8 cellular contexts compared by ENCODE assay signal in genomic region chr11:33773399-33774355, GRCh38. TPM values are rescaled to one million over a fixed set of nuclear protein-coding genes. Genes with fewer than 3 reads are reported as not detected.
A peak's percentile ranks its signal among the peaks of the same experiment; 100 is the strongest.
DNase-seq lines count a peak whose midpoint lies in the region; ATAC-seq and TF ChIP-seq lines count a peak whose summit lies in the region.

No MANE protein-coding gene starts in this region.

- no peaks in the 10 kb centered on the region for H3K9me3 Mint-ChIP-seq in activated naive CD8-positive, alpha-beta T cell treated with anti-CD3 and anti-CD28 coated beads, Interleukin-2, amount 50 U/mL, for 24 hours

- H3K36me3 ChIP-seq in Panc1 (ENCODE audit: control insufficient read depth, insufficient read depth, low read length) (peaks cover 3% of the 10 kb centered on the region), rectal smooth muscle tissue (ENCODE audit: control insufficient read depth, insufficient read depth, low read length) (peaks cover 3% of the 10 kb centered on the region)

- H3K4me3 ChIP-seq in Panc1 (ENCODE audit: low read depth in 2 of 2, low read length in 2 of 2), result peak overlapping the region; percentile 83 to 84
- H3K4me3 ChIP-seq in right cardiac atrium (ENCODE audit: low read length), result peak overlapping the region; percentile 97
- H3K4me3 ChIP-seq in rectal smooth muscle tissue (ENCODE audit: low read length), result peak overlapping the region; percentile 89

- peaks cover 14% of the 10 kb centered on the region for H3K27me3 Mint-ChIP-seq in activated naive CD8-positive, alpha-beta T cell treated with anti-CD3 and anti-CD28 coated beads, Interleukin-2, amount 50 U/mL, for 24 hours

- H3K4me1 ChIP-seq in Panc1 (ENCODE audit: control insufficient read depth, insufficient read depth, low read length) (peaks cover 13% of the 10 kb centered on the region), right cardiac atrium (ENCODE audit: control insufficient read depth, insufficient read depth, low read length) (peaks cover 9% of the 10 kb centered on the region), rectal smooth muscle tissue (ENCODE audit: control insufficient read depth, insufficient read depth, low read length) (peaks cover 6% of the 10 kb centered on the region)

- in situ Hi-C loops in Panc1 (cut with HindIII; ENCODE audit: low pct_unique_long_range_greater_than_20kb, low sequenced_read_pairs), result no loop called here

- H3K27me3 ChIP-seq in Panc1 (ENCODE audit: control insufficient read depth, insufficient read depth, low read length) (no peaks in the 10 kb centered on the region), right cardiac atrium (ENCODE audit: control insufficient read depth, insufficient read depth) (no peaks in the 10 kb centered on the region), rectal smooth muscle tissue (ENCODE audit: control insufficient read depth, insufficient read depth, low read length) (no peaks in the 10 kb centered on the region)

- peak overlapping the region; percentile 83 for H3K27ac Mint-ChIP-seq in activated naive CD8-positive, alpha-beta T cell treated with anti-CD3 and anti-CD28 coated beads, Interleukin-2, amount 50 U/mL, for 24 hours

- peak overlapping the region; percentile 65 for H3K27ac ChIP-seq in Panc1 (ENCODE audit: low read length)
- peak overlapping the region; percentile 20 for H3K27ac ChIP-seq in right cardiac atrium (ENCODE audit: low read length)
- peak overlapping the region; percentile 84 for H3K27ac ChIP-seq in rectal smooth muscle tissue (ENCODE audit: low read depth, low read length)

- H3K9me3 ChIP-seq in Panc1 (ENCODE audit: control insufficient read depth, insufficient read depth, low read depth, low read length) (no peaks in the 10 kb centered on the region), right cardiac atrium (ENCODE audit: control insufficient read depth, low read length) (no peaks in the 10 kb centered on the region)

- no TSS peak for BruUV-seq in Panc1 (replicated peaks; lab: Mats Ljungman, UMichigan)

- ATAC-seq in GM18499 (IDR thresholded peaks at IDR 0.05; ENCODE audit: insufficient read depth, unreplicated experiment), result peak; percentile 8
- peak; percentile 41 for ATAC-seq in HG03025 (IDR thresholded peaks at IDR 0.05; ENCODE audit: low FRiP score, unreplicated experiment)
- ATAC-seq in Panc1, result peak; percentile 80
- ATAC-seq in activated naive CD8-positive, alpha-beta T cell treated with anti-CD3 and anti-CD28 coated beads, Interleukin-2, amount 50 U/mL, for 24 hours, result peak; percentile 78
- peak; percentile 70 to 77 for ATAC-seq in right cardiac atrium

- DNase-seq in 8988T (peak; percentile 68), Panc1 (ENCODE audit: low read depth, low spot score) (no peak), right cardiac atrium (peak in 1 of 3 donors; percentile 47), HCEC 1CT (no peak)
- peak; percentile 26 for DNase-seq in activated naive CD8-positive, alpha-beta T cell treated with anti-CD3 and anti-CD28 coated beads, Interleukin-2, amount 50 U/mL, for 24 hours

- H3K4me1 Mint-ChIP-seq in activated naive CD8-positive, alpha-beta T cell treated with anti-CD3 and anti-CD28 coated beads, Interleukin-2, amount 50 U/mL, for 24 hours, result peaks cover 39% of the 10 kb centered on the region

- intact Hi-C loops in Panc1 (cut with micrococcal nuclease; ENCODE audit: unreplicated experiment), result no loop called here
- intact Hi-C loops in right cardiac atrium (cut with DNase I), result no loop called here

- POLR2A ChIA-PET in Panc1 (lab: Charles Lee), result no interaction called here

- CTCF ChIA-PET in Panc1 (lab: Charles Lee), result interaction anchor here (0.5 kb wide), 1 partner anchor 62 kb away, joined by 3 read pairs; no protein-coding TSS in a partner anchor

- WGBS in right cardiac atrium, result 3% methylated on average over 53 of the region's 53 CpGs

- no peak for TF ChIP-seq CTCF in Panc1 (IDR thresholded peaks at IDR 0.05)

- peak overlapping the region; percentile 89 for H3K4me3 Mint-ChIP-seq in activated naive CD8-positive, alpha-beta T cell treated with anti-CD3 and anti-CD28 coated beads, Interleukin-2, amount 50 U/mL, for 24 hours

- H3K36me3 Mint-ChIP-seq in activated naive CD8-positive, alpha-beta T cell treated with anti-CD3 and anti-CD28 coated beads, Interleukin-2, amount 50 U/mL, for 24 hours (ENCODE audit: low read depth), result peaks cover 6% of the 10 kb centered on the region

- peak overlapping the region; percentile 49 for H3K9ac ChIP-seq in rectal smooth muscle tissue (ENCODE audit: low read length)

RNA-seq across cellular contexts. Expression of gene FBXO3, which starts 0.6 kb away (rescaled TPM):
- total RNA-seq in Panc1 (2021; ENCODE audit: unreplicated experiment) (22.3 TPM), right cardiac atrium (10 to 100 TPM; 30.2 to 40.8 (median 39.2) TPM)
- polyA plus RNA-seq in Panc1 (2012; ENCODE audit: insufficient read length), result 15.2 TPM
- polyA plus RNA-seq in right cardiac atrium, result 27.3 TPM

RNA-seq across cellular contexts. Expression of gene CD59, which starts 37.5 kb away (rescaled TPM):
- total RNA-seq in Panc1 (2021; ENCODE audit: unreplicated experiment) (736 TPM), right cardiac atrium (100 to 1,000 TPM; 619 to 780 (median 669) TPM)
- 456 TPM for polyA plus RNA-seq in Panc1 (2012; ENCODE audit: insufficient read length)
- polyA plus RNA-seq in right cardiac atrium, result 245 TPM

Comparison
In these comparisons a context has a peak if more than half of its experiments do, and no peak if none do; other contexts are left out.
1. DNase-seq: peak in 8988T (single experiment) and activated naive CD8-positive, alpha-beta T cell treated with anti-CD3 and anti-CD28 coated beads, Interleukin-2, amount 50 U/mL, for 24 hours (single experiment); none in Panc1 (single experiment) and HCEC 1CT (single experiment).
2. ATAC-seq: peak in every context shown above with its lines; median percentile 80 in Panc1; 78 in activated naive CD8-positive, alpha-beta T cell treated with anti-CD3 and anti-CD28 coated beads, Interleukin-2, amount 50 U/mL, for 24 hours; 74 in right cardiac atrium; 41 in HG03025; 8 in GM18499.
3. H3K27ac ChIP-seq: peak in every context shown above with its lines; median percentile 84 in rectal smooth muscle tissue; 65 in Panc1; 20 in right cardiac atrium.
4. Peak in every context shown above with its lines, with median percentiles within 50 percentile points of each other: H3K4me3 ChIP-seq.